Comparison of ENCODE assay signal across 8 cellular contexts in the genomic region with DNA sequence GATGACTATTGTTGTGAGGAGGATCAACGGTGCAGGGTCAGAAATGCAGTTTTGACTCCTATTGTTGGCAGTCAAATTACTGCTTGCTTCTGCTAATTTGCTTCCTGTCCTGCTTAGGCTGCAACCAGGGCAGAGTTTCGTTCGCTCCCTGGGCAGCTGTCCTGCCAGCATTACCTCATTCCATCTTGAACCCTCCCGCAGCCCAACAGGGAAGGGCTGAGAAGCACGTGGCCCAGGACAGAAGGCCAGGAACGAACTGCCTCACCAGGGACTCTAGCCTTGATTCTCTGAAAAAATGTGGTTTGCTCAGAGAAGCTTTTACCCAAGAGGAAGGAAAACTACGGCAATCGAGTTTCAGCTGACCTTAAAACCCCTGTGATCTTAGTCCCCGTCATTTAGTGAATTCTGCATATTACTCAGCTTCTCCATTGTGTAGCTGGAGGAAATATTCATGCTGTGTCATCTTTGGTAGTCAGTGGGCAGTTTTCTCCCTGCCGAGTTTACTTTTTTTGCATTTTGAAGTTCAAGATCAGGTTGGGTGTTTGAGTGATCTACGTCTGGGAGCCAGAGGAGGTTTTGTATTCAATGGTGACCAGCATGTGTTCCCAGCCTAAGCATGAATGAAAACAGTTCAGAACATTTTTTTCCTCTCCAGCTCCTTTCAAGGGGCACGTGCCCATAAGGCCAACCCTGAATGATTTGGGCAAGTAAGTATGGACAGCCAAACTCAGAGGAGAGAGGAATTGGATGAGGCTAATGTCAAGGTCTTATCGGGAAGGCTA. TPM values are rescaled to one million over a fixed set of nuclear protein-coding genes. Genes with fewer than 3 reads are reported as not detected.
DNase-seq lines count a peak whose midpoint lies in the region; ATAC-seq, FAIRE-seq and TF ChIP-seq lines count a peak whose summit lies in the region.

No MANE protein-coding gene starts in this region.

- POLR2A ChIA-PET in WTC11 (lab: Charles Lee) = no interaction called here

- no peaks in the 10 kb centered on the region for H4K20me1 ChIP-seq in fibroblast of lung (ENCODE audit: control insufficient read depth, extremely low read depth, insufficient read depth, low read length)

- H3K4me1 ChIP-seq in fibroblast of lung (ENCODE audit: control insufficient read depth, extremely low read depth, insufficient read depth, low read length) (no peaks in the 10 kb centered on the region), neutrophil (ENCODE audit: control insufficient read depth in 1 of 2, insufficient read depth in 1 of 2, low read depth in 1 of 2, low read length in 1 of 2) (peaks cover 31 to 32% of the 10 kb centered on the region in 2 experiments)

- no peak for FAIRE-seq in D721Med (lab: Jason Lieb, UNC)

- no peaks in the 10 kb centered on the region for H3K27me3 Mint-ChIP-seq in WTC11 (ENCODE audit: low read depth)

- ATAC-seq in GM19043 (IDR thresholded peaks at IDR 0.05; ENCODE audit: low read depth, unreplicated experiment) (peak; percentile 92), HG03196 (IDR thresholded peaks at IDR 0.05; ENCODE audit: unreplicated experiment) (peak; percentile 96), WTC11 (peak; percentile 16; the same call in 1 of the 2 replicates)

- no peaks in the 10 kb centered on the region for H3K36me3 ChIP-seq in fibroblast of lung (ENCODE audit: control insufficient read depth, insufficient read depth, low read length)
- no peaks in the 10 kb centered on the region for H3K36me3 ChIP-seq in neutrophil

- H3K9me3 ChIP-seq in fibroblast of lung (ENCODE audit: control insufficient read depth, insufficient read depth, low read depth, low read length) = no peaks in the 10 kb centered on the region
- no peaks in the 10 kb centered on the region for H3K9me3 ChIP-seq in neutrophil

- CTCF ChIA-PET in WTC11 (lab: Charles Lee) = interaction anchor here (1.5 kb wide), 1 partner anchor 243 kb away, joined by 8 read pairs; no protein-coding TSS in a partner anchor

- H3K9me3 Mint-ChIP-seq in WTC11 = no peaks in the 10 kb centered on the region

- H3K27ac Mint-ChIP-seq in WTC11 = peak overlapping the region; percentile 45

- H3K27me3 ChIP-seq in fibroblast of lung (ENCODE audit: control insufficient read depth, insufficient read depth, low read length) = no peaks in the 10 kb centered on the region
- no peaks in the 10 kb centered on the region for H3K27me3 ChIP-seq in neutrophil

- peak overlapping the region; percentile 19 for H2AFZ ChIP-seq in fibroblast of lung (ENCODE audit: low read length)

- no peaks in the 10 kb centered on the region for H3K79me2 ChIP-seq in fibroblast of lung (ENCODE audit: control insufficient read depth, insufficient read depth, low read length)

- H3K27ac ChIP-seq in fibroblast of lung (ENCODE audit: insufficient read depth, low read length) (peak overlapping the region; percentile 39), neutrophil (peak overlapping the region; percentile 81)

- TF ChIP-seq CTCF in WTC11 (IDR thresholded peaks at IDR 0.05) (no peak), fibroblast of lung (conservative IDR thresholded peaks at IDR 0.05 in 1 of 2, IDR thresholded peaks at IDR 0.05 in 1 of 2; ENCODE audit: low read depth in 1 of 2, low read length in 2 of 2) (no peak), neutrophil (IDR thresholded peaks at IDR 0.05) (no peak), D721Med (IDR thresholded peaks at IDR 0.05; ENCODE audit: insufficient read depth, missing control alignments) (no peak)

- H3K36me3 Mint-ChIP-seq in WTC11 = no peaks in the 10 kb centered on the region

- DNase-seq in AML-193 (lab: John Stamatoyannopoulos, UW) (peak; percentile 95 to 98), WTC11 (ENCODE audit: low spot score) (no peak), fibroblast of lung (ENCODE audit: low read depth in 2 of 2) (peak; percentile 14 to 69), NCI-H226 (no peak), D721Med (ENCODE audit: insufficient read length, low spot score) (no peak)

- H3K4me3 ChIP-seq in fibroblast of lung (replicated peaks in 1 of 4; ENCODE audit: control extremely low read depth in 1 of 4, insufficient read depth in 1 of 4, low read depth in 3 of 4, low read length in 4 of 4) (no peak overlapping the region), neutrophil (ENCODE audit: low read depth in 1 of 2, low read length in 1 of 2) (peak overlapping the region; percentile 35 to 48)

- H3K4me3 Mint-ChIP-seq in WTC11 = no peak overlapping the region

- peaks cover 25% of the 10 kb centered on the region for H3K4me1 Mint-ChIP-seq in WTC11

- H3K4me2 ChIP-seq in fibroblast of lung (ENCODE audit: extremely low read depth, insufficient read depth, low read length) = no peak overlapping the region

- H3K9ac ChIP-seq in fibroblast of lung (ENCODE audit: insufficient read depth, low read length) = no peak overlapping the region

TF ChIP-seq in WTC11, 78 proteins besides CTCF, POLR2A, EP300 and RAD21:
- TF ChIP-seq, protein P1, sequence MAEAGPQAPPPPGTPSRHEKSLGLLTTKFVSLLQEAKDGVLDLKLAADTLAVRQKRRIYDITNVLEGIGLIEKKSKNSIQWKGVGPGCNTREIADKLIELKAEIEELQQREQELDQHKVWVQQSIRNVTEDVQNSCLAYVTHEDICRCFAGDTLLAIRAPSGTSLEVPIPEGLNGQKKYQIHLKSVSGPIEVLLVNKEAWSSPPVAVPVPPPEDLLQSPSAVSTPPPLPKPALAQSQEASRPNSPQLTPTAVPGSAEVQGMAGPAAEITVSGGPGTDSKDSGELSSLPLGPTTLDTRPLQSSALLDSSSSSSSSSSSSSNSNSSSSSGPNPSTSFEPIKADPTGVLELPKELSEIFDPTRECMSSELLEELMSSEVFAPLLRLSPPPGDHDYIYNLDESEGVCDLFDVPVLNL (CRISPR knock-in tag; IDR thresholded peaks at IDR 0.05; ENCODE audit: borderline replicate concordance, low read depth) = no peak
- TF ChIP-seq, protein P2, sequence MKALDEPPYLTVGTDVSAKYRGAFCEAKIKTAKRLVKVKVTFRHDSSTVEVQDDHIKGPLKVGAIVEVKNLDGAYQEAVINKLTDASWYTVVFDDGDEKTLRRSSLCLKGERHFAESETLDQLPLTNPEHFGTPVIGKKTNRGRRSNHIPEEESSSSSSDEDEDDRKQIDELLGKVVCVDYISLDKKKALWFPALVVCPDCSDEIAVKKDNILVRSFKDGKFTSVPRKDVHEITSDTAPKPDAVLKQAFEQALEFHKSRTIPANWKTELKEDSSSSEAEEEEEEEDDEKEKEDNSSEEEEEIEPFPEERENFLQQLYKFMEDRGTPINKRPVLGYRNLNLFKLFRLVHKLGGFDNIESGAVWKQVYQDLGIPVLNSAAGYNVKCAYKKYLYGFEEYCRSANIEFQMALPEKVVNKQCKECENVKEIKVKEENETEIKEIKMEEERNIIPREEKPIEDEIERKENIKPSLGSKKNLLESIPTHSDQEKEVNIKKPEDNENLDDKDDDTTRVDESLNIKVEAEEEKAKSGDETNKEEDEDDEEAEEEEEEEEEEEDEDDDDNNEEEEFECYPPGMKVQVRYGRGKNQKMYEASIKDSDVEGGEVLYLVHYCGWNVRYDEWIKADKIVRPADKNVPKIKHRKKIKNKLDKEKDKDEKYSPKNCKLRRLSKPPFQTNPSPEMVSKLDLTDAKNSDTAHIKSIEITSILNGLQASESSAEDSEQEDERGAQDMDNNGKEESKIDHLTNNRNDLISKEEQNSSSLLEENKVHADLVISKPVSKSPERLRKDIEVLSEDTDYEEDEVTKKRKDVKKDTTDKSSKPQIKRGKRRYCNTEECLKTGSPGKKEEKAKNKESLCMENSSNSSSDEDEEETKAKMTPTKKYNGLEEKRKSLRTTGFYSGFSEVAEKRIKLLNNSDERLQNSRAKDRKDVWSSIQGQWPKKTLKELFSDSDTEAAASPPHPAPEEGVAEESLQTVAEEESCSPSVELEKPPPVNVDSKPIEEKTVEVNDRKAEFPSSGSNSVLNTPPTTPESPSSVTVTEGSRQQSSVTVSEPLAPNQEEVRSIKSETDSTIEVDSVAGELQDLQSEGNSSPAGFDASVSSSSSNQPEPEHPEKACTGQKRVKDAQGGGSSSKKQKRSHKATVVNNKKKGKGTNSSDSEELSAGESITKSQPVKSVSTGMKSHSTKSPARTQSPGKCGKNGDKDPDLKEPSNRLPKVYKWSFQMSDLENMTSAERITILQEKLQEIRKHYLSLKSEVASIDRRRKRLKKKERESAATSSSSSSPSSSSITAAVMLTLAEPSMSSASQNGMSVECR (CRISPR knock-in tag; IDR thresholded peaks at IDR 0.05; ENCODE audit: borderline replicate concordance) = no peak
- TF ChIP-seq, protein P3, sequence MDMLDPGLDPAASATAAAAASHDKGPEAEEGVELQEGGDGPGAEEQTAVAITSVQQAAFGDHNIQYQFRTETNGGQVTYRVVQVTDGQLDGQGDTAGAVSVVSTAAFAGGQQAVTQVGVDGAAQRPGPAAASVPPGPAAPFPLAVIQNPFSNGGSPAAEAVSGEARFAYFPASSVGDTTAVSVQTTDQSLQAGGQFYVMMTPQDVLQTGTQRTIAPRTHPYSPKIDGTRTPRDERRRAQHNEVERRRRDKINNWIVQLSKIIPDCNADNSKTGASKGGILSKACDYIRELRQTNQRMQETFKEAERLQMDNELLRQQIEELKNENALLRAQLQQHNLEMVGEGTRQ (CRISPR knock-in tag; IDR thresholded peaks at IDR 0.05) = no peak
- TF ChIP-seq, protein P4, sequence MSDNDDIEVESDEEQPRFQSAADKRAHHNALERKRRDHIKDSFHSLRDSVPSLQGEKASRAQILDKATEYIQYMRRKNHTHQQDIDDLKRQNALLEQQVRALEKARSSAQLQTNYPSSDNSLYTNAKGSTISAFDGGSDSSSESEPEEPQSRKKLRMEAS (CRISPR knock-in tag; IDR thresholded peaks at IDR 0.05) = peak; percentile 53; the same call in 1 of the 2 replicates
- TF ChIP-seq GABPB1 (CRISPR knock-in tag; IDR thresholded peaks at IDR 0.05) = no peak

RNA-seq across cellular contexts. Expression of a gene that starts 23.0 kb away (rescaled TPM):
- total RNA-seq in WTC11 (2021) = 21.4 to 26.7 TPM (median 22.3 TPM) in 3 replicates
- total RNA-seq in fibroblast of lung = 4.3 and 4.6 TPM in 2 replicates
- polyA plus RNA-seq in fibroblast of lung = 3.3 and 4.6 TPM in 2 replicates
- polyA plus RNA-seq in fibroblast of lung (2012) = 5.4 and 7.5 TPM in 2 replicates
- polyA minus RNA-seq in fibroblast of lung (ENCODE audit: low replicate concordance) = 1.4 and 1.8 TPM in 2 replicates

RNA-seq across cellular contexts. Expression of a gene that starts 34.1 kb away (rescaled TPM):
- total RNA-seq in WTC11 (2021) = 26.9 to 28.3 TPM (median 27.9 TPM) in 3 replicates
- 19.8 and 21.3 TPM in 2 replicates for total RNA-seq in fibroblast of lung
- polyA plus RNA-seq in fibroblast of lung = 26.0 and 27.3 TPM in 2 replicates
- polyA plus RNA-seq in fibroblast of lung (2012) = 31.7 and 32.4 TPM in 2 replicates
- polyA minus RNA-seq in fibroblast of lung (ENCODE audit: low replicate concordance) = 5.3 and 7.1 TPM in 2 replicates

Comparison
In these comparisons a context has a peak if more than half of its experiments do, and no peak if none do; other contexts are left out.
1. DNase-seq: peak in AML-193 (2 of 2) and fibroblast of lung (2 of 2); none in WTC11 (single experiment), NCI-H226 (single experiment) and D721Med (single experiment).
2. ATAC-seq: peak in every context shown above with its lines; median percentile 96 in HG03196; 92 in GM19043; 16 in WTC11.
3. H3K4me3 ChIP-seq: peak in neutrophil (2 of 2); none in fibroblast of lung (0 of 4).